In the genomic region with DNA sequence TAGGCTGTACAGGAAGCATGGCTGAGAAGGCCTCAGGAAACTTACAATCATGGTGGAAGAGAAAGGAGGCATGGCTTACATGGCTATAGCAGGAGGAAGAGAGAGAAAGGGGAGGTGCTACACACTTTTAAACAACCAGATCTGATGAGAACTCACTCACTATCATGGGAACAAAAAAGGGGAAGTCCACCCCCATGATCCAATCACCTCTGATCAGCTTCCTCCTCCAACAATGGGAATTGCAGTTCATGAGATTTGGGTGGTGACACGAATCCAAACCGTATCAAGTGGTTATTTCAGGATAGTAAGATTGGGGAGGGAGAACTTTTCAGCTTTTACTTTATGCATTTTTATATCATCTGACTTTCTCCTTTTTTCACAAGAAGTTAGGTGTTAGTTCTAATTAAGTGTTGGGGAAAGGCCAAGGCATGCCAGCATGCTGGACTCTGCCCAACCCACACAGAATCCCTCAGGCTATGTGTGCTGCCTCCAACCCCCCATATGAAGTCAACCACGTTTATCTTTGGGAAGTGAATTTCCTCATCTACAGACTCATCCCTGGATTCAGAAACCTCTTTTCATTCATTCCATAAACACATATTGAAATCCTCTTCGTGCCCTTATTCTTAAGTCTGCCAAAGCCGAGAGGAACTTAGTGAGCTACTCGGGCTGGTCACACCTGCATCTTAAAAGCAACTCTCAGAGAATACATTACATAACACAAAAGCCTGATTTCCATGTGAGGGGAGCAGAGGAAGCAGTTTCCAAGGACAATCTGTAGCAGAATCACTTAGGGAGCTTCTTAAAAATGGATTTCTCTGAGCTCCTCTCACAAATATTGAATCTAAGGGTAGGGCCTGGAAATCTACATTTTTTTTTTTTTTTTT, we compare ENCODE assay signal across 1 cellular context.
TF ChIP-seq lines count a peak whose summit lies in the region.

No MANE protein-coding gene starts in this region.

TF ChIP-seq in WTC11, 78 proteins besides CTCF, POLR2A, EP300 and RAD21 (continued from another document):
- TF ChIP-seq, protein P1, sequence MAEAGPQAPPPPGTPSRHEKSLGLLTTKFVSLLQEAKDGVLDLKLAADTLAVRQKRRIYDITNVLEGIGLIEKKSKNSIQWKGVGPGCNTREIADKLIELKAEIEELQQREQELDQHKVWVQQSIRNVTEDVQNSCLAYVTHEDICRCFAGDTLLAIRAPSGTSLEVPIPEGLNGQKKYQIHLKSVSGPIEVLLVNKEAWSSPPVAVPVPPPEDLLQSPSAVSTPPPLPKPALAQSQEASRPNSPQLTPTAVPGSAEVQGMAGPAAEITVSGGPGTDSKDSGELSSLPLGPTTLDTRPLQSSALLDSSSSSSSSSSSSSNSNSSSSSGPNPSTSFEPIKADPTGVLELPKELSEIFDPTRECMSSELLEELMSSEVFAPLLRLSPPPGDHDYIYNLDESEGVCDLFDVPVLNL (CRISPR knock-in tag; IDR thresholded peaks at IDR 0.05; ENCODE audit: borderline replicate concordance, low read depth): no peak
